Comparison of ENCODE assay signal across 1 cellular context in genomic region chr6:134875367-134875766, GRCh38.
TF ChIP-seq lines count a peak whose summit lies in the region.

No MANE protein-coding gene starts in this region.

TF ChIP-seq in K562, 482 proteins besides CTCF, POLR2A, EP300 and RAD21 (continued from another document and continues in another):
- TF ChIP-seq, protein P1, sequence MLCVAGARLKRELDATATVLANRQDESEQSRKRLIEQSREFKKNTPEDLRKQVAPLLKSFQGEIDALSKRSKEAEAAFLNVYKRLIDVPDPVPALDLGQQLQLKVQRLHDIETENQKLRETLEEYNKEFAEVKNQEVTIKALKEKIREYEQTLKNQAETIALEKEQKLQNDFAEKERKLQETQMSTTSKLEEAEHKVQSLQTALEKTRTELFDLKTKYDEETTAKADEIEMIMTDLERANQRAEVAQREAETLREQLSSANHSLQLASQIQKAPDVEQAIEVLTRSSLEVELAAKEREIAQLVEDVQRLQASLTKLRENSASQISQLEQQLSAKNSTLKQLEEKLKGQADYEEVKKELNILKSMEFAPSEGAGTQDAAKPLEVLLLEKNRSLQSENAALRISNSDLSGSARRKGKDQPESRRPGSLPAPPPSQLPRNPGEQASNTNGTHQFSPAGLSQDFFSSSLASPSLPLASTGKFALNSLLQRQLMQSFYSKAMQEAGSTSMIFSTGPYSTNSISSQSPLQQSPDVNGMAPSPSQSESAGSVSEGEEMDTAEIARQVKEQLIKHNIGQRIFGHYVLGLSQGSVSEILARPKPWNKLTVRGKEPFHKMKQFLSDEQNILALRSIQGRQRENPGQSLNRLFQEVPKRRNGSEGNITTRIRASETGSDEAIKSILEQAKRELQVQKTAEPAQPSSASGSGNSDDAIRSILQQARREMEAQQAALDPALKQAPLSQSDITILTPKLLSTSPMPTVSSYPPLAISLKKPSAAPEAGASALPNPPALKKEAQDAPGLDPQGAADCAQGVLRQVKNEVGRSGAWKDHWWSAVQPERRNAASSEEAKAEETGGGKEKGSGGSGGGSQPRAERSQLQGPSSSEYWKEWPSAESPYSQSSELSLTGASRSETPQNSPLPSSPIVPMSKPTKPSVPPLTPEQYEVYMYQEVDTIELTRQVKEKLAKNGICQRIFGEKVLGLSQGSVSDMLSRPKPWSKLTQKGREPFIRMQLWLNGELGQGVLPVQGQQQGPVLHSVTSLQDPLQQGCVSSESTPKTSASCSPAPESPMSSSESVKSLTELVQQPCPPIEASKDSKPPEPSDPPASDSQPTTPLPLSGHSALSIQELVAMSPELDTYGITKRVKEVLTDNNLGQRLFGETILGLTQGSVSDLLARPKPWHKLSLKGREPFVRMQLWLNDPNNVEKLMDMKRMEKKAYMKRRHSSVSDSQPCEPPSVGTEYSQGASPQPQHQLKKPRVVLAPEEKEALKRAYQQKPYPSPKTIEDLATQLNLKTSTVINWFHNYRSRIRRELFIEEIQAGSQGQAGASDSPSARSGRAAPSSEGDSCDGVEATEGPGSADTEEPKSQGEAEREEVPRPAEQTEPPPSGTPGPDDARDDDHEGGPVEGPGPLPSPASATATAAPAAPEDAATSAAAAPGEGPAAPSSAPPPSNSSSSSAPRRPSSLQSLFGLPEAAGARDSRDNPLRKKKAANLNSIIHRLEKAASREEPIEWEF (CRISPR knock-in tag; IDR thresholded peaks at IDR 0.05): no peak
- TF ChIP-seq OTX1 (CRISPR knock-in tag; IDR thresholded peaks at IDR 0.05) (no peak), ZNF277 (CRISPR knock-in tag; IDR thresholded peaks at IDR 0.05; ENCODE audit: borderline replicate concordance) (no peak), COPS2 (conservative IDR thresholded peaks at IDR 0.05) (no peak), ZNF274 (IDR thresholded peaks at IDR 0.05; ENCODE audit: borderline replicate concordance, low read depth, low read length) (no peak), MGA (IDR thresholded peaks at IDR 0.05) (no peak), CAMTA2 (CRISPR knock-in tag; conservative IDR thresholded peaks at IDR 0.05) (no peak), PYGO2 (tag; IDR thresholded peaks at IDR 0.05) (0 out of 2 replicates have a peak, but pooled peaks have one; percentile 41), ZNF507 (tag; conservative IDR thresholded peaks at IDR 0.05) (no peak), ETV1 (tag; conservative IDR thresholded peaks at IDR 0.05; ENCODE audit: low read depth) (no peak), HSF4 (CRISPR knock-in tag; IDR thresholded peaks at IDR 0.05; ENCODE audit: borderline replicate concordance) (no peak), ZNF740 (CRISPR knock-in tag; IDR thresholded peaks at IDR 0.05) (no peak), ZNF740 (tag; IDR thresholded peaks at IDR 0.05) (no peak), CHD2 (IDR thresholded peaks at IDR 0.05; ENCODE audit: low read depth, low read length) (no peak), HDAC6 (IDR thresholded peaks at IDR 0.05; ENCODE audit: low read depth, low read length) (no peak), MEIS2 (IDR thresholded peaks at IDR 0.05; ENCODE audit: partially characterized antibody) (no peak), ZSCAN32 (CRISPR knock-in tag; IDR thresholded peaks at IDR 0.05) (no peak), PURB (CRISPR knock-in tag; IDR thresholded peaks at IDR 0.05; ENCODE audit: low read depth) (no peak), SIN3A (IDR thresholded peaks at IDR 0.05; ENCODE audit: borderline replicate concordance in 2 of 2, control insufficient read depth in 1 of 2, low read depth in 2 of 2, low read length in 2 of 2) (no peak), GTF2E2 (tag; IDR thresholded peaks at IDR 0.05) (no peak), MLX (CRISPR knock-in tag; conservative IDR thresholded peaks at IDR 0.05) (no peak), CREB3 (tag; conservative IDR thresholded peaks at IDR 0.05; ENCODE audit: low read depth) (peak; percentile 89), ARHGAP35 (IDR thresholded peaks at IDR 0.05; ENCODE audit: partially characterized antibody) (no peak), BRD9 (IDR thresholded peaks at IDR 0.05; ENCODE audit: low read depth, partially characterized antibody) (no peak), PTTG1 (tag; IDR thresholded peaks at IDR 0.05; ENCODE audit: low read depth) (peak; percentile 62), SRSF9 (IDR thresholded peaks at IDR 0.05; ENCODE audit: borderline replicate concordance, low read depth, low read length) (no peak), ZNF12 (CRISPR knock-in tag; IDR thresholded peaks at IDR 0.05) (no peak)
- TF ChIP-seq, protein P2, sequence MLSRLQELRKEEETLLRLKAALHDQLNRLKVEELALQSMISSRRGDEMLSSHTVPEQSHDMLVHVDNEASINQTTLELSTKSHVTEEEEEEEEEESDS (CRISPR knock-in tag; IDR thresholded peaks at IDR 0.05): no peak
- TF ChIP-seq, protein P3, sequence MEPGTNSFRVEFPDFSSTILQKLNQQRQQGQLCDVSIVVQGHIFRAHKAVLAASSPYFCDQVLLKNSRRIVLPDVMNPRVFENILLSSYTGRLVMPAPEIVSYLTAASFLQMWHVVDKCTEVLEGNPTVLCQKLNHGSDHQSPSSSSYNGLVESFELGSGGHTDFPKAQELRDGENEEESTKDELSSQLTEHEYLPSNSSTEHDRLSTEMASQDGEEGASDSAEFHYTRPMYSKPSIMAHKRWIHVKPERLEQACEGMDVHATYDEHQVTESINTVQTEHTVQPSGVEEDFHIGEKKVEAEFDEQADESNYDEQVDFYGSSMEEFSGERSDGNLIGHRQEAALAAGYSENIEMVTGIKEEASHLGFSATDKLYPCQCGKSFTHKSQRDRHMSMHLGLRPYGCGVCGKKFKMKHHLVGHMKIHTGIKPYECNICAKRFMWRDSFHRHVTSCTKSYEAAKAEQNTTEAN (CRISPR knock-in tag; IDR thresholded peaks at IDR 0.05): no peak
- TF ChIP-seq, protein P4, sequence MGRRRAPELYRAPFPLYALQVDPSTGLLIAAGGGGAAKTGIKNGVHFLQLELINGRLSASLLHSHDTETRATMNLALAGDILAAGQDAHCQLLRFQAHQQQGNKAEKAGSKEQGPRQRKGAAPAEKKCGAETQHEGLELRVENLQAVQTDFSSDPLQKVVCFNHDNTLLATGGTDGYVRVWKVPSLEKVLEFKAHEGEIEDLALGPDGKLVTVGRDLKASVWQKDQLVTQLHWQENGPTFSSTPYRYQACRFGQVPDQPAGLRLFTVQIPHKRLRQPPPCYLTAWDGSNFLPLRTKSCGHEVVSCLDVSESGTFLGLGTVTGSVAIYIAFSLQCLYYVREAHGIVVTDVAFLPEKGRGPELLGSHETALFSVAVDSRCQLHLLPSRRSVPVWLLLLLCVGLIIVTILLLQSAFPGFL (CRISPR knock-in tag; IDR thresholded peaks at IDR 0.05): no peak
